Comparison of ENCODE assay signal across 21 cellular contexts in the genomic region with DNA sequence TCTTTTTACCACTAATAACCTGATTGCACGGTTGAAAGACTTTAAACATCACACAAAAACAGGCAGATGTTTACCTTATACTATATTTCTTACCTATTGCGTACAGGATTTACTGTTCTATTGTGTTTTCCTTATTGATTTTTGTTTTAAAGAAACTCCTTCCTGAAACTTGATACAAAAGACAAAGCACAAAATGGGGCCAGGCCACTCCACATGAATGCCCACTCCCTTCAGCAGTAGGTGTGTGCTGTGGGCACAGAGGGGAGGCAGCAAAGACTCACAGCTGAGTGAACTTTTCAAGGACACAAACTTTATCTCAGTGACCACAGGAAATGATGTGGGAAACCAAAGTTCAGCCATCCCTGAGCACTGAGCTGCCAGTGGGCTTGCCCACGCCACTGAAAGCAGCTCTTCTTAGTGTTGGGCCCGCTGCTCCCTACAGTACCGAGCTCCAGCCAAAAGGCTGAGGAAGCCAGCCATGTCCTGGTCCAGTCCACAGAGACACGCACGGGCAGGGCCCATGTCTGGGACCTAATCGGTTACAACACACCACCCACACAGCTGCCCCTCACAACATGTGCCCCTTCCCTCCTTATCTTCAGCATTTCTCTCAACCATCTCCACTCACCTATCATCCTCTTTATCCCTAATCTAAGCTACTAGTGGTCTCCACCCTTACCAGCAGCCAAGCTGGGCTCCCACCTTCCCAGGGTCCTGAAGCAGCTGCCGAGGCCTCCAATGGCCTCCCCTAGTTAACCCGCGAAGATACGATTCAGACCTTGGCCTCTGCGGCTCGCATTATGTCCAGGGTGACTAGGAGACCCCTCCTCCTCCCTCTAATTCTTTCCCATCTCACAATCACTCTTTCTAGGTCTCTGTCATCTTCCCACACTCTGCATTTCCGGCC. TPM values are rescaled to one million over a fixed set of nuclear protein-coding genes. Genes with fewer than 3 reads are reported as not detected.
A peak's percentile ranks its signal among the peaks of the same experiment; 100 is the strongest.
DNase-seq lines count a peak whose midpoint lies in the region; ATAC-seq and TF ChIP-seq lines count a peak whose summit lies in the region.
"Had no signal": no experiment of that assay in that cellular context is flagged by ENCODE, and none has a peak within 500 bp of the region (broad histone marks: within the 10 kb centered on the region; RNA-seq: fewer than 3 reads in every experiment).

No MANE protein-coding gene starts in this region.

- H3K9me3 Mint-ChIP-seq in Caco-2 (ENCODE audit: unreplicated experiment), result no peaks in the 10 kb centered on the region
- H3K9me3 Mint-ChIP-seq in nephron progenitor cell, result no peaks in the 10 kb centered on the region
- no peaks in the 10 kb centered on the region for H3K9me3 Mint-ChIP-seq in T-cell
- H3K9me3 Mint-ChIP-seq: activated T-helper 17 cell treated with anti-CD3 and anti-CD28 coated beads, Interleukin-2, amount 50 U/mL, for 72 hours; CD4-positive, CD25-positive, alpha-beta regulatory T cell; effector memory CD8-positive, alpha-beta T cell; natural killer cell; stimulated activated naive CD8-positive, alpha-beta T cell treated with anti-CD3 and anti-CD28 coated beads, Interleukin-15, amount 100 ng/mL, for 72 hours had no signal

- TF ChIP-seq CTCF in Caco-2 (IDR thresholded peaks at IDR 0.05; ENCODE audit: insufficient read depth in 1 of 2, low read depth in 1 of 2, low read length in 1 of 2, severe bottlenecking in 1 of 2, unreplicated experiment in 1 of 2), result no peak
- no peak for TF ChIP-seq CTCF in VCaP (conservative IDR thresholded peaks at IDR 0.05)
- TF ChIP-seq CTCF in nephron progenitor cell (IDR thresholded peaks at IDR 0.05), result no peak

- H3K4me3 Mint-ChIP-seq in Caco-2 (ENCODE audit: unreplicated experiment) (no peak overlapping the region), nephron progenitor cell (no peak overlapping the region), T-cell (no peak overlapping the region)
- H3K4me3 Mint-ChIP-seq: activated T-helper 17 cell treated with anti-CD3 and anti-CD28 coated beads, Interleukin-2, amount 50 U/mL, for 72 hours; CD4-positive, CD25-positive, alpha-beta regulatory T cell; effector memory CD8-positive, alpha-beta T cell; natural killer cell; stimulated activated naive CD8-positive, alpha-beta T cell treated with anti-CD3 and anti-CD28 coated beads, Interleukin-15, amount 100 ng/mL, for 72 hours had no signal

- peak overlapping the region; percentile 70 for H3K27ac ChIP-seq in VCaP
- H3K27ac ChIP-seq: brain microvascular endothelial cell, transverse colon had no signal

- H3K36me3 Mint-ChIP-seq in Caco-2 (ENCODE audit: insufficient read depth, unreplicated experiment), result peaks cover 25% of the 10 kb centered on the region
- peaks cover 8% of the 10 kb centered on the region for H3K36me3 Mint-ChIP-seq in nephron progenitor cell (ENCODE audit: low read depth)
- H3K36me3 Mint-ChIP-seq in T-cell, result no peaks in the 10 kb centered on the region
- H3K36me3 Mint-ChIP-seq: natural killer cell had no signal

- H3K27ac Mint-ChIP-seq in Caco-2 (ENCODE audit: unreplicated experiment), result peak overlapping the region; percentile 39
- peak overlapping the region; percentile 43 for H3K27ac Mint-ChIP-seq in nephron progenitor cell
- no peak overlapping the region for H3K27ac Mint-ChIP-seq in T-cell
- H3K27ac Mint-ChIP-seq: activated T-helper 17 cell treated with anti-CD3 and anti-CD28 coated beads, Interleukin-2, amount 50 U/mL, for 72 hours; effector memory CD8-positive, alpha-beta T cell; natural killer cell had no signal

- BruUV-seq in Caco-2 (replicated peaks; lab: Mats Ljungman, UMichigan), result no TSS peak

- ATAC-seq in GM21737 (IDR thresholded peaks at IDR 0.05; ENCODE audit: unreplicated experiment), result no peak
- no peak for ATAC-seq in GM21717 (IDR thresholded peaks at IDR 0.05; ENCODE audit: unreplicated experiment)
- ATAC-seq in T-cell (replicated peaks in 1 of 4), result no peak
- ATAC-seq: activated T-helper 17 cell treated with anti-CD3 and anti-CD28 coated beads, Interleukin-2, amount 50 U/mL, for 72 hours; effector memory CD8-positive, alpha-beta T cell; natural killer cell; stimulated activated naive CD8-positive, alpha-beta T cell treated with anti-CD3 and anti-CD28 coated beads, Interleukin-15, amount 100 ng/mL, for 72 hours had no signal

- intact Hi-C loops in Caco-2 (cut with micrococcal nuclease; ENCODE audit: unreplicated experiment), result no loop called here

- H3K9me3 ChIP-seq in Caco-2, result no peaks in the 10 kb centered on the region
- H3K9me3 ChIP-seq: transverse colon had no signal

- no peaks in the 10 kb centered on the region for H3K27me3 ChIP-seq in Caco-2 (replicated peaks; ENCODE audit: control insufficient read depth, insufficient read depth, low read length)
- H3K27me3 ChIP-seq: brain microvascular endothelial cell, transverse colon had no signal

- CTCF ChIA-PET in Caco-2 (lab: Charles Lee), result interaction anchor here (0.8 to 1.2 kb wide), 2 partner anchors 13 to 27 kb away, joined by 3 to 7 read pairs; no protein-coding TSS in a partner anchor
- CTCF ChIA-PET in HEK293T (lab: Yijun Ruan, JAX), result no interaction called here
- CTCF ChIA-PET in T-cell (lab: Charles Lee), result no interaction called here

- H3K27me3 Mint-ChIP-seq in Caco-2 (ENCODE audit: insufficient read depth, unreplicated experiment), result no peaks in the 10 kb centered on the region
- peaks cover 4% of the 10 kb centered on the region for H3K27me3 Mint-ChIP-seq in nephron progenitor cell (ENCODE audit: low read depth, poor library complexity)
- peaks cover 0 to 1% of the 10 kb centered on the region in 2 donors for H3K27me3 Mint-ChIP-seq in T-cell
- H3K27me3 Mint-ChIP-seq: activated T-helper 17 cell treated with anti-CD3 and anti-CD28 coated beads, Interleukin-2, amount 50 U/mL, for 72 hours; effector memory CD8-positive, alpha-beta T cell; stimulated activated naive CD8-positive, alpha-beta T cell treated with anti-CD3 and anti-CD28 coated beads, Interleukin-15, amount 100 ng/mL, for 72 hours had no signal

- DNase-seq in Caco-2 (no peak), NCI-H146 (lab: John Stamatoyannopoulos, UW) (peak; percentile 69), nephron progenitor cell (no peak), HEK293T (ENCODE audit: extremely low spot score) (no peak), T-cell (no peak)
- DNase-seq: activated CD4-positive, alpha-beta T cell treated with anti-CD3 and anti-CD28 coated beads for 48 hours; brain microvascular endothelial cell; CD4-positive, CD25-positive, alpha-beta regulatory T cell; DMS79 treated with DMSO at 0.1 percent for 48 hours; effector memory CD8-positive, alpha-beta T cell; HCEC 1CT; natural killer cell; NCI-H1436; NCI-H446 treated with DMSO at 0.1 percent for 48 hours; stimulated activated CD4-positive, alpha-beta T cell treated with anti-CD3 and anti-CD28 coated beads, Interleukin-2, amount 100 ng/mL, for 48 hours; stimulated activated naive CD8-positive, alpha-beta T cell treated with anti-CD3 and anti-CD28 coated beads, Interleukin-15, amount 100 ng/mL, for 72 hours; transverse colon had no signal

- peaks cover 8% of the 10 kb centered on the region; the same call in 1 of the 2 replicates for H3K4me1 ChIP-seq in Caco-2
- H3K4me1 ChIP-seq: transverse colon had no signal

- POLR2A ChIA-PET in Caco-2 (lab: Charles Lee), result no interaction called here
- POLR2A ChIA-PET in HEK293T (lab: Yijun Ruan, JAX), result no interaction called here
- POLR2A ChIA-PET in T-cell (lab: Charles Lee), result no interaction called here

- H3K4me3 ChIP-seq in Caco-2 (ENCODE audit: low read depth, low read length), result no peak overlapping the region
- H3K4me3 ChIP-seq: transverse colon had no signal

- peaks cover 17% of the 10 kb centered on the region for H3K4me1 Mint-ChIP-seq in Caco-2 (ENCODE audit: low read depth, unreplicated experiment)
- peaks cover 8% of the 10 kb centered on the region for H3K4me1 Mint-ChIP-seq in nephron progenitor cell
- peaks cover 28 to 46% (median 34%) of the 10 kb centered on the region in 3 donors for H3K4me1 Mint-ChIP-seq in T-cell

- peaks cover 2% of the 10 kb centered on the region for H3K36me3 ChIP-seq in Caco-2 (ENCODE audit: control insufficient read depth, insufficient read depth, low read length)
- H3K36me3 ChIP-seq: brain microvascular endothelial cell had no signal

TF ChIP-seq in HEK293T, 16 proteins besides CTCF, POLR2A, EP300 and RAD21:
- TF ChIP-seq ELF4 (IDR thresholded peaks at IDR 0.05), result no peak
- TF ChIP-seq CTBP1 (IDR thresholded peaks at IDR 0.05; ENCODE audit: borderline replicate concordance), result no peak
- no peak for TF ChIP-seq SP1 (IDR thresholded peaks at IDR 0.05)
- TF ChIP-seq L3MBTL2 (conservative IDR thresholded peaks at IDR 0.05), result no peak
- TF ChIP-seq FOXK2 (IDR thresholded peaks at IDR 0.05), result no peak
- no peak for TF ChIP-seq NFRKB (IDR thresholded peaks at IDR 0.05)
- TF ChIP-seq SUZ12 (IDR thresholded peaks at IDR 0.05), result no peak
- TF ChIP-seq TARDBP (IDR thresholded peaks at IDR 0.05), result no peak
- TF ChIP-seq HDGF (IDR thresholded peaks at IDR 0.05; ENCODE audit: borderline replicate concordance), result no peak
- TF ChIP-seq FOXM1 (IDR thresholded peaks at IDR 0.05; ENCODE audit: borderline replicate concordance), result no peak
- no peak for TF ChIP-seq LEF1 (IDR thresholded peaks at IDR 0.05; ENCODE audit: borderline replicate concordance)
- no peak for TF ChIP-seq BHLHE40 (IDR thresholded peaks at IDR 0.05; ENCODE audit: borderline replicate concordance)

RNA-seq across cellular contexts. Expression of gene ATP7B, which starts 39.5 kb away (rescaled TPM):
- total RNA-seq in Caco-2 (2022), result 40.2 and 50.7 TPM in 2 replicates
- total RNA-seq in T-cell, result 1 to 10 TPM in 4 of 5 donors, under 1 TPM in 1; 0.99 to 2.6 (median 1.3) TPM

RNA-seq across cellular contexts. Expression of gene ALG11, which starts 40.4 kb away (rescaled TPM):
- total RNA-seq in Caco-2 (2022), result 45.9 and 47.7 TPM in 2 replicates
- total RNA-seq in T-cell, result 10 to 100 TPM; 19.2 to 36.5 (median 32.4) TPM

RNA-seq across cellular contexts. Expression of gene UTP14C, which starts 52.7 kb away (rescaled TPM):
- total RNA-seq in Caco-2 (2022) (11.8 and 12.1 TPM in 2 replicates), T-cell (10 to 100 TPM in 3 of 5 donors, 1 to 10 TPM in 2; 4.3 to 13.0 (median 11.0) TPM)

Comparison
In these comparisons a context has a peak if more than half of its experiments do, and no peak if none do; other contexts are left out.
1. H3K27ac Mint-ChIP-seq: peak in Caco-2 (single experiment) and nephron progenitor cell (single experiment); none in T-cell (0 of 2).
2. RNA of gene ATP7B, which starts 39.5 kb away (total RNA-seq): 40.2 to 50.7 TPM in Caco-2; 0.99 to 2.6 TPM in T-cell; every median in the first group is over 10 times any median in the second.